In the genomic region with DNA sequence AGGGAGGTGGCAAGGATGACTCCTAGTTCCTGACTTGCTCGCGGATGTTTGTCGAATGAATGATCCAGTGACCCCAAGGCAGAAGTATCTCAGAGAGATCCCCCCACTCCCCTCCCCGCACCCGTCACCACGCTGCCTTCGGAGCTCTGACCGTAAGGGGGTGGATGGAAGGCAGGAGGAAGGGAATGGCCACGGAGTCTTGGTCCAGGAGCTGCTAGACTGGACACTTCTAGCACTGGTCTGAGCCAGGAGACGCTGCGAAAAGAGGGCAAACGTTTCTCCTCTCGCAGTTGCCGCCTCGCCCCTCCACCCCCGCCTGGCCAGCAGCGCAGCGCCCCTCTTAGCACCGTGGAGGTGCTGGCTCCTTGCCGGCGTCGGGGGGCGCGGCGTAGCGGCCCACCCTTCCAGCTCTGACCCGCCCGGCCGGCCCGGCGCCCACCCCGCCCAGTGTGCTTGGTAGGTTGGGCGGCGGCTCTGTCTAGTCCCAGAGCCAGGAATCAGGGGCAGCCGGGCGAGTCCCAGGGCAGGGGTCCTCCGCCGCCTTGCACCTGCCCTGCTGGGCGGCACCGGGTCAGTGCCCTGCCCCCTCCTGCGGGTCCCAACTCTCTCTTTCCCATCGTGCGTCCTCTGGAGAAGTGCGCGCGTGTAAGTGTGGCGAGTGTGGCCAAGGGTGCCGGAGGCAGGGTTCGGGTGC, we compare ENCODE assay signal across 7 cellular contexts. TPM values are rescaled to one million over a fixed set of nuclear protein-coding genes. Genes with fewer than 3 reads are reported as not detected.
A peak's percentile ranks its signal among the peaks of the same experiment; 100 is the strongest.
DNase-seq lines count a peak whose midpoint lies in the region; TF ChIP-seq lines count a peak whose summit lies in the region.

No MANE protein-coding gene starts in this region.

- peaks cover 13% of the 10 kb centered on the region for H3K9me3 ChIP-seq in OCI-LY7 (ENCODE audit: low read length)
- no peaks in the 10 kb centered on the region for H3K9me3 ChIP-seq in uterus

- H3K27me3 Mint-ChIP-seq in mesothelial cell of epicardium (ENCODE audit: low read depth): peaks cover 45% of the 10 kb centered on the region

- H3K36me3 Mint-ChIP-seq in mesothelial cell of epicardium: peaks cover 12% of the 10 kb centered on the region

- no peak overlapping the region for H3K27ac Mint-ChIP-seq in mesothelial cell of epicardium

- TF ChIP-seq CTCF in GM13976 (IDR thresholded peaks at IDR 0.05; ENCODE audit: borderline replicate concordance, control extremely low read depth, extremely low read depth, insufficient read depth, missing control alignments) (no peak), OCI-LY7 (conservative IDR thresholded peaks at IDR 0.05; ENCODE audit: low read length) (no peak), mesothelial cell of epicardium (IDR thresholded peaks at IDR 0.05; ENCODE audit: unreplicated experiment) (no peak), uterus (IDR thresholded peaks at IDR 0.05) (no peak)

- no peaks in the 10 kb centered on the region for H3K27me3 ChIP-seq in uterus

- H3K36me3 ChIP-seq in OCI-LY7 (ENCODE audit: insufficient read depth, low read length) (no peaks in the 10 kb centered on the region), uterus (no peaks in the 10 kb centered on the region)

- POLR2A ChIA-PET in OCI-LY7 (lab: Charles Lee): no interaction called here

- H4K20me1 ChIP-seq in OCI-LY7 (ENCODE audit: insufficient read depth, low read length): no peaks in the 10 kb centered on the region

- TF ChIP-seq POLR2A in uterus (IDR thresholded peaks at IDR 0.05): peak in 1 of 2 donors; percentile 5

- no peaks in the 10 kb centered on the region for H3K79me2 ChIP-seq in OCI-LY7 (ENCODE audit: insufficient read depth, low read depth, low read length)

- H3K4me2 ChIP-seq in OCI-LY7 (ENCODE audit: low read length): peak overlapping the region; percentile 69

- H3K9me3 Mint-ChIP-seq in mesothelial cell of epicardium: peaks cover 11% of the 10 kb centered on the region

- H3K4me1 ChIP-seq in OCI-LY7 (ENCODE audit: insufficient read depth, low read length, poor library complexity, severe bottlenecking) (no peaks in the 10 kb centered on the region), uterus (peaks cover 0 to 5% of the 10 kb centered on the region in 2 donors)

- peak overlapping the region; percentile 79 for H3K4me3 Mint-ChIP-seq in mesothelial cell of epicardium

- no TSS peak for BruUV-seq in OCI-LY7 (replicated peaks; lab: Mats Ljungman, UMichigan)

- in situ Hi-C loops in GM13976 (cut with MboI; ENCODE audit: low sequenced_read_pairs, unreplicated experiment): no loop called here

- DNase-seq in GM13976 (ENCODE audit: low spot score) (peak; percentile 45), OCI-LY7 (ENCODE audit: low spot score) (no peak), ecto neural progenitor cell (ENCODE audit: low spot score) (peak; percentile 64), mesothelial cell of epicardium (ENCODE audit: low spot score in 2 of 2, unreplicated experiment in 2 of 2) (no peak), uterus (peak; percentile 42 to 43), COR-L47 (lab: John Stamatoyannopoulos, UW) (no peak), GOT3 (lab: John Stamatoyannopoulos, UW) (no peak)

- H2AFZ ChIP-seq in OCI-LY7 (ENCODE audit: low read length): peak overlapping the region; percentile 62; the same call in 1 of the 2 replicates

- H3K4me3 ChIP-seq in OCI-LY7 (ENCODE audit: low read depth, low read length, poor library complexity, severe bottlenecking): peak overlapping the region; percentile 63
- H3K4me3 ChIP-seq in uterus: peak overlapping the region; percentile 70 to 74

- intact Hi-C loops in OCI-LY7 (cut with micrococcal nuclease; ENCODE audit: unreplicated experiment): no loop called here
- intact Hi-C loops in uterus (cut with DNase I; ENCODE audit: low total_unique reads): no loop called here

- H3K9me2 ChIP-seq in OCI-LY7 (ENCODE audit: insufficient read depth, low read length): no peaks in the 10 kb centered on the region

- CTCF ChIA-PET in OCI-LY7 (lab: Charles Lee; ENCODE audit: unreplicated experiment): no interaction called here

- peaks cover 12% of the 10 kb centered on the region for H3K4me1 Mint-ChIP-seq in mesothelial cell of epicardium

- no peak overlapping the region for H3K27ac ChIP-seq in OCI-LY7 (ENCODE audit: low read depth, low read length, poor library complexity, severe bottlenecking)
- peak overlapping the region; percentile 93 to 95 for H3K27ac ChIP-seq in uterus

RNA-seq across cellular contexts. Expression of gene DBNDD2, which starts 2.4 kb away (rescaled TPM):
- 0.57 TPM in 1 of 2 replicates, not detected in the other for total RNA-seq in OCI-LY7 (2014; rRNA removed; shearing (Covaris generic))
- total RNA-seq in OCI-LY7 (2022) (not detected in 2 replicates), mesothelial cell of epicardium (10.5 to 11.4 TPM (median 11.0 TPM) in 3 replicates), uterus (10 to 100 TPM in 3 of 4 donors, 1 to 10 TPM in 1; 7.5 to 84.2 (median 62.4) TPM)

RNA-seq across cellular contexts. Expression of gene PIGT, which starts 10.2 kb away (rescaled TPM):
- total RNA-seq in OCI-LY7 (2014; rRNA removed; shearing (Covaris generic)): 75.7 and 104 TPM in 2 replicates
- total RNA-seq in OCI-LY7 (2022) (79.4 and 89.2 TPM in 2 replicates), mesothelial cell of epicardium (63.0 to 71.5 TPM (median 70.8 TPM) in 3 replicates), uterus (10 to 100 TPM; 28.7 to 89.2 (median 62.6) TPM)

RNA-seq across cellular contexts. Expression of gene TP53TG5, which starts 27.6 kb away (rescaled TPM):
- total RNA-seq in OCI-LY7 (2014; rRNA removed; shearing (Covaris generic)): not detected in 2 replicates
- total RNA-seq in OCI-LY7 (2022) (not detected in 2 replicates), mesothelial cell of epicardium (0.47 to 0.69 TPM in 2 of 3 replicates, not detected in the other), uterus (1 to 10 TPM in 1 of 4 donors, not detected in 3; 1.9 TPM)

RNA-seq across cellular contexts. Expression of gene SYS1, which starts 42.8 kb away (rescaled TPM):
- total RNA-seq in OCI-LY7 (2014; rRNA removed; shearing (Covaris generic)): 22.3 and 37.6 TPM in 2 replicates
- total RNA-seq in OCI-LY7 (2022): 8.6 and 9.6 TPM in 2 replicates
- total RNA-seq in mesothelial cell of epicardium: 25.6 to 27.2 TPM (median 26.7 TPM) in 3 replicates
- total RNA-seq in uterus: 10 to 100 TPM; 19.0 to 35.6 (median 25.0) TPM

RNA-seq across cellular contexts. Expression of gene SDC4, which starts 57.5 kb away (rescaled TPM):
- total RNA-seq in OCI-LY7 (2014; rRNA removed; shearing (Covaris generic)): not detected in 2 replicates
- not detected in 2 replicates for total RNA-seq in OCI-LY7 (2022)
- 44.3 to 46.7 TPM (median 46.7 TPM) in 3 replicates for total RNA-seq in mesothelial cell of epicardium
- total RNA-seq in uterus: 10 to 100 TPM in 3 of 4 donors, 1 to 10 TPM in 1; 7.9 to 77.9 (median 48.4) TPM

Comparison
In these comparisons a context has a peak if more than half of its experiments do, and no peak if none do; other contexts are left out.
1. DNase-seq: peak in GM13976 (single experiment), ecto neural progenitor cell (single experiment) and uterus (2 of 2); none in OCI-LY7 (single experiment), mesothelial cell of epicardium (0 of 2), COR-L47 (single experiment) and GOT3 (single experiment).